Comparison of ENCODE assay signal across 17 cellular contexts in the genomic region with DNA sequence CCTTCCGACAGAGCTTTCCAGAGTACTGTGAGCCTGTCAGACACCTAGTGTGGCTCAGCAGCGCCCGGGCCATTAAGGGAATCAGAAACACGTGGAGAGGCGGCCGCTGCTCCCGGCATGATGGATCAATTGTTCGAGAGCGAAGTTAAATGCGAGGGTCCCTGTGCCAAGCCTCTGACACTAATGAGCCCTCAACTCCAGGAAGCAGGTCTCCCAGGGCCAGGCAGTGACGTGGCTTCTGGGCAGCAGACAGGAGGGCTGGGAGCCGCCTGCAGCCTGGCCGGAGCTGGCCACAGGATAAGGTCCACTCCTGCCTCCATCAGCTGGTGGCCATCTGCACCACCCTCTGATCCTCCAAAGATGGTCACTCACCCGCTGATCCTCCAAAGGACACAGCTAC.
"Had no signal": no experiment of that assay in that cellular context is flagged by ENCODE, and none has a peak within 500 bp of the region (broad histone marks: within the 10 kb centered on the region; RNA-seq: fewer than 3 reads in every experiment).

No MANE protein-coding gene starts in this region.

- H3K27ac ChIP-seq: esophagus squamous epithelium, foreskin keratinocyte, parathyroid adenoma, prostate gland, sigmoid colon, skin epidermis, stomach had no signal

- H3K4me1 ChIP-seq: foreskin keratinocyte, parathyroid adenoma, prostate gland, sigmoid colon had no signal

- H3K9ac ChIP-seq: parathyroid adenoma had no signal

- DNase-seq: esophagus squamous epithelium; foreskin keratinocyte; immature natural killer cell; kidney; left cardiac atrium; left ventricle myocardium superior; mesendoderm; naive B cell; sigmoid colon; stimulated activated CD4-positive, alpha-beta T cell treated with anti-CD3 and anti-CD28 coated beads, Interleukin-12 subunit alpha, Interleukin-12 subunit beta, amount 100 ng/mL, for 4 hours; stimulated activated naive CD4-positive, alpha-beta T cell; stomach; substantia nigra; trophoblast cell had no signal

- H2AFZ ChIP-seq: parathyroid adenoma had no signal

- H3K36me3 ChIP-seq: esophagus squamous epithelium, prostate gland, sigmoid colon, stomach had no signal

- H3K9me3 ChIP-seq: esophagus squamous epithelium, prostate gland, sigmoid colon, stomach had no signal

- ATAC-seq: foreskin keratinocyte, left cardiac atrium, left ventricle myocardium superior had no signal

- H3K4me3 ChIP-seq: esophagus squamous epithelium, prostate gland, sigmoid colon, skin epidermis, stomach had no signal
